In the genomic region with DNA sequence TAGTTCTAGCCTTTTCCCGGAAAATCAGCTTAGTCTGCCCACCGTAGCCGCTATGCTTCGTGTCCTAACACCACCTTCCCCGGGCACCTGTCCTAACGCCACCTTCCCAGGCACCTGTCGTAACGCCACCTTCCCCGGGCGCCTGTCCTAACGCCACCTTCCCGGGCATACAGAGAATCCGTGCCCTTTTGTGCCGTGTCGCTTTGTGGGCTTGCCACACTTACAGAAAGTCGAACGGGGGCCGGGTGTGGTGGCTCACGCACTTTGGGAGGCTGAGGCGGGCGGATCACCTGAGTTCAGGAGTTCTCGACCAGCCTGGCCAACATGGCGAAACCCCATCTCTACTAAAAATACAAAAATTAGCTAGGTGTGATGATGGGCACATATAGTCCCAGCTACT, we compare ENCODE assay signal across 31 cellular contexts.
"Had no signal": no experiment of that assay in that cellular context is flagged by ENCODE, and none has a peak within 500 bp of the region (broad histone marks: within the 10 kb centered on the region; RNA-seq: fewer than 3 reads in every experiment).

No MANE protein-coding gene starts in this region.

- H3K4me1 ChIP-seq: esophagus squamous epithelium had no signal

- H3K4me3 Mint-ChIP-seq: activated CD4-positive, alpha-beta memory T cell treated with anti-CD3 and anti-CD28 coated beads for 36 hours; activated CD4-positive, alpha-beta T cell treated with anti-CD3 and anti-CD28 coated beads for 36 hours; activated CD4-positive, alpha-beta T cell treated with anti-CD3 and anti-CD28 coated beads, Interleukin-2, amount 10 ng/mL, durations not matched to agents 24 days and 14 days; activated CD8-positive, alpha-beta T cell treated with anti-CD3 and anti-CD28 coated beads, Interleukin-2, amount 10 ng/mL, durations not matched to agents 7 days and 5 days; activated naive CD4-positive, alpha-beta T cell treated with anti-CD3 and anti-CD28 coated beads, Interleukin-2, amount 10 ng/mL, durations not matched to agents 7 days and 5 days; activated naive CD8-positive, alpha-beta T cell treated with anti-CD3 and anti-CD28 coated beads, Interleukin-2, amount 10 ng/mL, durations not matched to agents 7 days and 5 days; activated T-cell treated with anti-CD3 and anti-CD28 coated beads, Interleukin-2, amount 50 U/mL, for 4 hours; activated T-helper 17 cell treated with anti-CD3 and anti-CD28 coated beads, Interleukin-2, amount 50 U/mL, for 72 hours; central memory CD8-positive, alpha-beta T cell; effector memory CD8-positive, alpha-beta T cell had no signal

- H3K4me3 ChIP-seq: esophagus squamous epithelium, gastroesophageal sphincter, heart right ventricle had no signal

- DNase-seq: activated CD4-positive, alpha-beta memory T cell treated with anti-CD3 and anti-CD28 coated beads for 36 hours; activated CD4-positive, alpha-beta T cell treated with anti-CD3 and anti-CD28 coated beads for 36 hours; activated CD4-positive, alpha-beta T cell treated with anti-CD3 and anti-CD28 coated beads, Interleukin-2, amount 10 ng/mL, durations not matched to agents 24 days and 14 days; activated CD4-positive, CD25-positive, alpha-beta regulatory T cell; activated CD4-positive, CD25-positive, alpha-beta regulatory T cell treated with anti-CD3 and anti-CD28 coated beads, Interleukin-2, amount 50 U/mL, for 72 hours; activated CD8-positive, alpha-beta T cell treated with anti-CD3 and anti-CD28 coated beads, Interleukin-2, amount 10 ng/mL, durations not matched to agents 7 days and 5 days; activated gamma-delta T cell; activated naive CD4-positive, alpha-beta T cell; activated naive CD4-positive, alpha-beta T cell treated with anti-CD3 and anti-CD28 coated beads, Interleukin-2, amount 10 ng/mL, durations not matched to agents 7 days and 5 days; activated naive CD8-positive, alpha-beta T cell treated with anti-CD3 and anti-CD28 coated beads, Interleukin-2, amount 10 ng/mL, durations not matched to agents 7 days and 5 days; activated T-cell treated with anti-CD3 and anti-CD28 coated beads for 4 hours; activated T-cell treated with anti-CD3 and anti-CD28 coated beads, Interleukin-2, amount 50 U/mL, for 4 hours; amniotic stem cell; anterior cingulate cortex; brain microvascular endothelial cell; cortex of kidney; dermis blood vessel endothelial cell; effector CD4-positive, alpha-beta T cell; effector memory CD8-positive, alpha-beta T cell; esophagus squamous epithelium; foreskin melanocyte; heart right ventricle; T-helper 2 cell had no signal

- H3K9me3 ChIP-seq: esophagus squamous epithelium, gastroesophageal sphincter, heart right ventricle had no signal

- ATAC-seq: activated CD4-positive, alpha-beta T cell treated with anti-CD3 and anti-CD28 coated beads for 36 hours; activated CD8-positive, alpha-beta T cell treated with anti-CD3 and anti-CD28 coated beads, Interleukin-2, amount 10 ng/mL, durations not matched to agents 7 days and 5 days; activated naive CD4-positive, alpha-beta T cell treated with anti-CD3 and anti-CD28 coated beads, Interleukin-2, amount 50 U/mL, for 72 hours; activated T-cell treated with anti-CD3 and anti-CD28 coated beads, Interleukin-2, amount 50 U/mL, for 4 hours; activated T-helper 17 cell treated with anti-CD3 and anti-CD28 coated beads, Interleukin-2, amount 50 U/mL, for 72 hours; effector memory CD8-positive, alpha-beta T cell; gastroesophageal sphincter; heart right ventricle had no signal

- H3K4me1 Mint-ChIP-seq: activated CD4-positive, alpha-beta T cell treated with anti-CD3 and anti-CD28 coated beads for 36 hours; activated naive CD4-positive, alpha-beta T cell treated with anti-CD3 and anti-CD28 coated beads, Interleukin-2, amount 10 ng/mL, durations not matched to agents 7 days and 5 days; activated naive CD8-positive, alpha-beta T cell treated with anti-CD3 and anti-CD28 coated beads, Interleukin-2, amount 10 ng/mL, durations not matched to agents 7 days and 5 days; activated T-helper 17 cell treated with anti-CD3 and anti-CD28 coated beads, Interleukin-2, amount 50 U/mL, for 72 hours; central memory CD8-positive, alpha-beta T cell had no signal

- H3K9me3 Mint-ChIP-seq: activated CD4-positive, alpha-beta memory T cell treated with anti-CD3 and anti-CD28 coated beads for 36 hours; activated CD4-positive, alpha-beta T cell treated with anti-CD3 and anti-CD28 coated beads, Interleukin-2, amount 10 ng/mL, durations not matched to agents 24 days and 14 days; activated naive CD4-positive, alpha-beta T cell treated with anti-CD3 and anti-CD28 coated beads, Interleukin-2, amount 10 ng/mL, durations not matched to agents 7 days and 5 days; activated naive CD4-positive, alpha-beta T cell treated with anti-CD3 and anti-CD28 coated beads, Interleukin-2, amount 50 U/mL, for 72 hours; activated naive CD8-positive, alpha-beta T cell treated with anti-CD3 and anti-CD28 coated beads, Interleukin-2, amount 10 ng/mL, durations not matched to agents 7 days and 5 days; activated T-cell treated with anti-CD3 and anti-CD28 coated beads, Interleukin-2, amount 50 U/mL, for 4 hours; activated T-helper 17 cell treated with anti-CD3 and anti-CD28 coated beads, Interleukin-2, amount 50 U/mL, for 72 hours; central memory CD8-positive, alpha-beta T cell; effector memory CD8-positive, alpha-beta T cell had no signal

- FAIRE-seq: astrocyte, bronchial epithelial cell, colon had no signal

- H3K27ac Mint-ChIP-seq: activated CD4-positive, alpha-beta memory T cell treated with anti-CD3 and anti-CD28 coated beads for 36 hours; activated CD4-positive, alpha-beta T cell treated with anti-CD3 and anti-CD28 coated beads for 36 hours; activated CD4-positive, alpha-beta T cell treated with anti-CD3 and anti-CD28 coated beads, Interleukin-2, amount 10 ng/mL, durations not matched to agents 24 days and 14 days; activated CD8-positive, alpha-beta T cell treated with anti-CD3 and anti-CD28 coated beads, Interleukin-2, amount 10 ng/mL, durations not matched to agents 7 days and 5 days; activated naive CD4-positive, alpha-beta T cell treated with anti-CD3 and anti-CD28 coated beads, Interleukin-2, amount 10 ng/mL, durations not matched to agents 7 days and 5 days; activated naive CD4-positive, alpha-beta T cell treated with anti-CD3 and anti-CD28 coated beads, Interleukin-2, amount 50 U/mL, for 72 hours; activated naive CD8-positive, alpha-beta T cell treated with anti-CD3 and anti-CD28 coated beads, Interleukin-2, amount 10 ng/mL, durations not matched to agents 7 days and 5 days; activated T-helper 17 cell treated with anti-CD3 and anti-CD28 coated beads, Interleukin-2, amount 50 U/mL, for 72 hours had no signal

- H3K27ac ChIP-seq: brain microvascular endothelial cell, epithelial cell of prostate, esophagus squamous epithelium, gastroesophageal sphincter, heart right ventricle had no signal

- H3K27me3 ChIP-seq: brain microvascular endothelial cell, esophagus squamous epithelium, gastroesophageal sphincter, heart right ventricle had no signal

- H3K27me3 Mint-ChIP-seq: activated CD4-positive, alpha-beta memory T cell treated with anti-CD3 and anti-CD28 coated beads for 36 hours; activated CD4-positive, alpha-beta T cell treated with anti-CD3 and anti-CD28 coated beads for 36 hours; activated CD4-positive, alpha-beta T cell treated with anti-CD3 and anti-CD28 coated beads, Interleukin-2, amount 10 ng/mL, durations not matched to agents 24 days and 14 days; activated naive CD4-positive, alpha-beta T cell treated with anti-CD3 and anti-CD28 coated beads, Interleukin-2, amount 10 ng/mL, durations not matched to agents 7 days and 5 days; activated naive CD8-positive, alpha-beta T cell treated with anti-CD3 and anti-CD28 coated beads, Interleukin-2, amount 10 ng/mL, durations not matched to agents 7 days and 5 days; activated T-helper 17 cell treated with anti-CD3 and anti-CD28 coated beads, Interleukin-2, amount 50 U/mL, for 72 hours; central memory CD8-positive, alpha-beta T cell; effector memory CD8-positive, alpha-beta T cell had no signal
